ENCODE assay signal across 8 cellular contexts in the genomic region with DNA sequence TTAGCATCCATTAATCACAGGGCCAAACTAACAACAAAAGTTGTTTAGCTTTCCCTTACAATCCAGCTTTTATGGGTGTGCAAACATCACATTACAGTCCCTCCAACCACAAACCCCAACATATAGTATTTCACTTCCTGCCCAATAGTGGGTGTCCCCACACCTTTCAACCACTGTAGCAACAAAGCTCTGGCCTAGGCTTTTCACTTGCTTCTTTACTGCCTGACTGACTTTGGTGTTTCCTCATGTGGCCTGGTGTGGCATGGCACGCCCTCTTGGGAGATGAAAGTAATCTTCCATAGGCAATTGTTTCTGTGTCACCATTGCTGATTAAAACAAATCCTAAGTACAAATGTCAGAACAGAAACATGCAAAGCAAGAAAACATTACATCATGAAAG. TPM values are rescaled to one million over a fixed set of nuclear protein-coding genes. Genes with fewer than 3 reads are reported as not detected.
DNase-seq lines count a peak whose midpoint lies in the region; ATAC-seq, FAIRE-seq and TF ChIP-seq lines count a peak whose summit lies in the region.

No MANE protein-coding gene starts in this region.

- DNase-seq in GM12891 (ENCODE audit: insufficient read length, low spot score): peak; percentile 27
- peak; percentile 57 for DNase-seq in activated T-helper 1 cell treated with anti-CD3 and anti-CD28 coated beads, Interleukin-12 subunit alpha, Interleukin-12 subunit beta, Interleukin-2, Interleukin-4 antibody, amounts not matched to agents 30 ng/mL and 10 ng/mL and 1 ng/mL, durations not matched to agents 14 hours and 24 hours and 36 hours (ENCODE audit: low spot score)
- peak; percentile 21 to 67 for DNase-seq in stimulated activated effector memory CD8-positive, alpha-beta T cell treated with anti-CD3 and anti-CD28 coated beads, Interleukin-12 subunit alpha, Interleukin-12 subunit beta, amount 100 ng/mL, for 72 hours (ENCODE audit: low spot score in 2 of 2)
- DNase-seq in COR-L47 (lab: John Stamatoyannopoulos, UW): no peak
- DNase-seq in DMS 273 treated with DMSO at 0.1 percent for 48 hours (lab: John Stamatoyannopoulos, UW): no peak
- DNase-seq in left ventricle myocardium inferior: no peak

- H3K9me3 ChIP-seq in left ventricle myocardium inferior (replicated peaks): no peaks in the 10 kb centered on the region

- H3K4me3 Mint-ChIP-seq in activated T-helper 1 cell treated with anti-CD3 and anti-CD28 coated beads, Interleukin-12 subunit alpha, Interleukin-12 subunit beta, Interleukin-2, Interleukin-4 antibody, amounts not matched to agents 30 ng/mL and 10 ng/mL and 1 ng/mL, durations not matched to agents 14 hours and 24 hours and 36 hours: peak overlapping the region; percentile 2
- no peak overlapping the region for H3K4me3 Mint-ChIP-seq in stimulated activated effector memory CD8-positive, alpha-beta T cell treated with anti-CD3 and anti-CD28 coated beads, Interleukin-12 subunit alpha, Interleukin-12 subunit beta, amount 100 ng/mL, for 72 hours

- H3K36me3 ChIP-seq in left ventricle myocardium inferior: peaks cover 11% of the 10 kb centered on the region

- no peak for TF ChIP-seq CTCF in left ventricle myocardium inferior (IDR thresholded peaks at IDR 0.05; ENCODE audit: borderline replicate concordance)

- intact Hi-C loops in activated T-helper 1 cell treated with anti-CD3 and anti-CD28 coated beads, Interleukin-12 subunit alpha, Interleukin-12 subunit beta, Interleukin-2, Interleukin-4 antibody, amounts not matched to agents 30 ng/mL and 10 ng/mL and 1 ng/mL, durations not matched to agents 14 hours and 24 hours and 36 hours (cut with micrococcal nuclease): loop anchor here (1.0 to 2.0 kb wide), 2 partner anchors 46 to 154 kb away; a partner anchor contains a TSS
- intact Hi-C loops in left ventricle myocardium inferior (cut with micrococcal nuclease): no loop called here

- peak; percentile 94 for FAIRE-seq in GM12891 (lab: Jason Lieb, UNC)

- ATAC-seq in GM21381 (IDR thresholded peaks at IDR 0.05; ENCODE audit: unreplicated experiment) (peak; percentile 97), HG03521 (IDR thresholded peaks at IDR 0.05; ENCODE audit: unreplicated experiment) (peak; percentile 94)
- ATAC-seq in stimulated activated effector memory CD8-positive, alpha-beta T cell treated with anti-CD3 and anti-CD28 coated beads, Interleukin-12 subunit alpha, Interleukin-12 subunit beta, amount 100 ng/mL, for 72 hours: peak; percentile 99

- no peak overlapping the region for H3K27ac ChIP-seq in left ventricle myocardium inferior (replicated peaks)

- H3K27me3 ChIP-seq in left ventricle myocardium inferior (ENCODE audit: low read depth): no peaks in the 10 kb centered on the region

- H3K36me3 Mint-ChIP-seq in activated T-helper 1 cell treated with anti-CD3 and anti-CD28 coated beads, Interleukin-12 subunit alpha, Interleukin-12 subunit beta, Interleukin-2, Interleukin-4 antibody, amounts not matched to agents 30 ng/mL and 10 ng/mL and 1 ng/mL, durations not matched to agents 14 hours and 24 hours and 36 hours (ENCODE audit: low read depth): peaks cover 9% of the 10 kb centered on the region
- peaks cover 52% of the 10 kb centered on the region for H3K36me3 Mint-ChIP-seq in stimulated activated effector memory CD8-positive, alpha-beta T cell treated with anti-CD3 and anti-CD28 coated beads, Interleukin-12 subunit alpha, Interleukin-12 subunit beta, amount 100 ng/mL, for 72 hours

- H3K27me3 Mint-ChIP-seq in activated T-helper 1 cell treated with anti-CD3 and anti-CD28 coated beads, Interleukin-12 subunit alpha, Interleukin-12 subunit beta, Interleukin-2, Interleukin-4 antibody, amounts not matched to agents 30 ng/mL and 10 ng/mL and 1 ng/mL, durations not matched to agents 14 hours and 24 hours and 36 hours (ENCODE audit: insufficient read depth): no peaks in the 10 kb centered on the region

- H3K9me3 Mint-ChIP-seq in activated T-helper 1 cell treated with anti-CD3 and anti-CD28 coated beads, Interleukin-12 subunit alpha, Interleukin-12 subunit beta, Interleukin-2, Interleukin-4 antibody, amounts not matched to agents 30 ng/mL and 10 ng/mL and 1 ng/mL, durations not matched to agents 14 hours and 24 hours and 36 hours: no peaks in the 10 kb centered on the region
- H3K9me3 Mint-ChIP-seq in stimulated activated effector memory CD8-positive, alpha-beta T cell treated with anti-CD3 and anti-CD28 coated beads, Interleukin-12 subunit alpha, Interleukin-12 subunit beta, amount 100 ng/mL, for 72 hours: no peaks in the 10 kb centered on the region

- H3K4me3 ChIP-seq in left ventricle myocardium inferior: no peak overlapping the region

- H3K27ac Mint-ChIP-seq in activated T-helper 1 cell treated with anti-CD3 and anti-CD28 coated beads, Interleukin-12 subunit alpha, Interleukin-12 subunit beta, Interleukin-2, Interleukin-4 antibody, amounts not matched to agents 30 ng/mL and 10 ng/mL and 1 ng/mL, durations not matched to agents 14 hours and 24 hours and 36 hours: peak overlapping the region; percentile 77
- peak overlapping the region; percentile 1 for H3K27ac Mint-ChIP-seq in stimulated activated effector memory CD8-positive, alpha-beta T cell treated with anti-CD3 and anti-CD28 coated beads, Interleukin-12 subunit alpha, Interleukin-12 subunit beta, amount 100 ng/mL, for 72 hours

- peaks cover 21% of the 10 kb centered on the region for H3K4me1 Mint-ChIP-seq in activated T-helper 1 cell treated with anti-CD3 and anti-CD28 coated beads, Interleukin-12 subunit alpha, Interleukin-12 subunit beta, Interleukin-2, Interleukin-4 antibody, amounts not matched to agents 30 ng/mL and 10 ng/mL and 1 ng/mL, durations not matched to agents 14 hours and 24 hours and 36 hours (ENCODE audit: low read depth)
- peaks cover 15% of the 10 kb centered on the region for H3K4me1 Mint-ChIP-seq in stimulated activated effector memory CD8-positive, alpha-beta T cell treated with anti-CD3 and anti-CD28 coated beads, Interleukin-12 subunit alpha, Interleukin-12 subunit beta, amount 100 ng/mL, for 72 hours

- TF ChIP-seq POLR2A in GM12891 (IDR thresholded peaks at IDR 0.05; ENCODE audit: low read depth, low read length): no peak

- H3K4me1 ChIP-seq in left ventricle myocardium inferior: no peaks in the 10 kb centered on the region

TF ChIP-seq in GM12891, 5 proteins besides CTCF, POLR2A, EP300 and RAD21:
- peak; percentile 81 for TF ChIP-seq SPI1 (IDR thresholded peaks at IDR 0.05; ENCODE audit: low read depth, low read length)
- TF ChIP-seq POU2F2 (IDR thresholded peaks at IDR 0.05; ENCODE audit: low read depth, low read length): no peak

RNA-seq across cellular contexts. Expression of a gene that starts 9.2 kb away (rescaled TPM):
- polyA plus RNA-seq in GM12891 (2012; ENCODE audit: low read depth, missing spikeins): 35.0 TPM
- total RNA-seq in activated T-helper 1 cell treated with anti-CD3 and anti-CD28 coated beads, Interleukin-12 subunit alpha, Interleukin-12 subunit beta, Interleukin-2, Interleukin-4 antibody, amounts not matched to agents 30 ng/mL and 10 ng/mL and 1 ng/mL, durations not matched to agents 14 hours and 24 hours and 36 hours: 48.7 and 60.5 TPM in 2 replicates
- total RNA-seq in left ventricle myocardium inferior: 87.3 TPM

RNA-seq across cellular contexts. Expression of a gene that starts 46.3 kb away (rescaled TPM):
- 7.4 TPM for polyA plus RNA-seq in GM12891 (2012; ENCODE audit: low read depth, missing spikeins)
- total RNA-seq in activated T-helper 1 cell treated with anti-CD3 and anti-CD28 coated beads, Interleukin-12 subunit alpha, Interleukin-12 subunit beta, Interleukin-2, Interleukin-4 antibody, amounts not matched to agents 30 ng/mL and 10 ng/mL and 1 ng/mL, durations not matched to agents 14 hours and 24 hours and 36 hours: 36.5 and 38.8 TPM in 2 replicates
- total RNA-seq in left ventricle myocardium inferior: 6.9 TPM

RNA-seq across cellular contexts. Expression of a gene that starts 46.4 kb away (rescaled TPM):
- polyA plus RNA-seq in GM12891 (2012; ENCODE audit: low read depth, missing spikeins): 14.4 TPM
- 36.1 and 38.9 TPM in 2 replicates for total RNA-seq in activated T-helper 1 cell treated with anti-CD3 and anti-CD28 coated beads, Interleukin-12 subunit alpha, Interleukin-12 subunit beta, Interleukin-2, Interleukin-4 antibody, amounts not matched to agents 30 ng/mL and 10 ng/mL and 1 ng/mL, durations not matched to agents 14 hours and 24 hours and 36 hours
- 7.2 TPM for total RNA-seq in left ventricle myocardium inferior

RNA-seq across cellular contexts. Expression of a gene that starts 57.1 kb away (rescaled TPM):
- polyA plus RNA-seq in GM12891 (2012; ENCODE audit: low read depth, missing spikeins): not detected
- not detected in 2 replicates for total RNA-seq in activated T-helper 1 cell treated with anti-CD3 and anti-CD28 coated beads, Interleukin-12 subunit alpha, Interleukin-12 subunit beta, Interleukin-2, Interleukin-4 antibody, amounts not matched to agents 30 ng/mL and 10 ng/mL and 1 ng/mL, durations not matched to agents 14 hours and 24 hours and 36 hours
- 0.08 TPM for total RNA-seq in left ventricle myocardium inferior

Comparison
In these comparisons a context has a peak if more than half of its experiments do, and no peak if none do; other contexts are left out.
1. DNase-seq: peak in GM12891 (single experiment), activated T-helper 1 cell treated with anti-CD3 and anti-CD28 coated beads, Interleukin-12 subunit alpha, Interleukin-12 subunit beta, Interleukin-2, Interleukin-4 antibody, amounts not matched to agents 30 ng/mL and 10 ng/mL and 1 ng/mL, durations not matched to agents 14 hours and 24 hours and 36 hours (single experiment) and stimulated activated effector memory CD8-positive, alpha-beta T cell treated with anti-CD3 and anti-CD28 coated beads, Interleukin-12 subunit alpha, Interleukin-12 subunit beta, amount 100 ng/mL, for 72 hours (2 of 2); none in COR-L47 (single experiment), DMS 273 treated with DMSO at 0.1 percent for 48 hours (single experiment) and left ventricle myocardium inferior (single experiment).
2. Peak in every context shown above with its lines, with median percentiles within 50 percentile points of each other: ATAC-seq.